Comparison of ENCODE assay signal across 25 cellular contexts in genomic region chr20:59672576-59672975, GRCh38.
"Had no signal": no experiment of that assay in that cellular context is flagged by ENCODE, and none has a peak within 500 bp of the region (broad histone marks: within the 10 kb centered on the region; RNA-seq: fewer than 3 reads in every experiment).

No MANE protein-coding gene starts in this region.

- H3K4me3 Mint-ChIP-seq: effector memory CD8-positive, alpha-beta T cell; mesothelial cell of epicardium; naive B cell; natural killer cell treated with Interleukin-12 subunit alpha and Interleukin-12 subunit beta and Interleukin-15 and Interleukin-18, amount 100 ng/mL, for 72 hours; neural crest cell; stimulated activated naive CD8-positive, alpha-beta T cell treated with anti-CD3 and anti-CD28 coated beads, Interleukin-15, amount 100 ng/mL, for 72 hours had no signal

- H3K9me3 Mint-ChIP-seq: effector memory CD8-positive, alpha-beta T cell; natural killer cell treated with Interleukin-12 subunit alpha and Interleukin-12 subunit beta and Interleukin-15 and Interleukin-18, amount 100 ng/mL, for 72 hours; neural crest cell; stimulated activated naive CD8-positive, alpha-beta T cell treated with anti-CD3 and anti-CD28 coated beads, Interleukin-15, amount 100 ng/mL, for 72 hours had no signal

- H3K4me3 ChIP-seq: colonic mucosa, mucosa of descending colon, smooth muscle cell, suprapubic skin, transverse colon, upper lobe of right lung, vagina had no signal

- ATAC-seq: effector memory CD8-positive, alpha-beta T cell; mucosa of descending colon; sciatic nerve; stimulated activated naive CD8-positive, alpha-beta T cell treated with anti-CD3 and anti-CD28 coated beads, Interleukin-15, amount 100 ng/mL, for 72 hours; upper lobe of right lung had no signal

- H3K9me3 ChIP-seq: colonic mucosa, mucosa of descending colon, neutrophil, suprapubic skin, transverse colon, upper lobe of right lung, vagina had no signal

- H3K9ac ChIP-seq: parathyroid adenoma had no signal

- DNase-seq: colonic mucosa; dermis blood vessel endothelial cell; effector memory CD8-positive, alpha-beta T cell; erythroblast; mesenchymal stem cell; mucosa of descending colon; naive B cell; stimulated activated CD4-positive, alpha-beta T cell treated with anti-CD3 and anti-CD28 coated beads, Interleukin-12 subunit alpha, Interleukin-12 subunit beta, amount 100 ng/mL, for 4 hours; stimulated activated CD4-positive, alpha-beta T cell treated with anti-CD3 and anti-CD28 coated beads, Interleukin-1b, Interleukin-23, amount 100 ng/mL, for 48 hours; stimulated activated CD4-positive, alpha-beta T cell treated with anti-CD3 and anti-CD28 coated beads, Interleukin-4, amount 100 ng/mL, for 1 hour; stimulated activated CD8-positive, alpha-beta memory T cell treated with anti-CD3 and anti-CD28 coated beads, Interleukin-4, amount 100 ng/mL, for 48 hours; stimulated activated naive CD4-positive, alpha-beta T cell; stimulated activated naive CD8-positive, alpha-beta T cell treated with anti-CD3 and anti-CD28 coated beads, Interleukin-15, amount 100 ng/mL, for 72 hours; transverse colon had no signal

- H3K4me1 ChIP-seq: colonic mucosa, parathyroid adenoma, suprapubic skin, transverse colon, upper lobe of right lung, vagina had no signal

- H3K36me3 ChIP-seq: colonic mucosa, neutrophil, suprapubic skin, transverse colon, upper lobe of right lung, vagina had no signal

- H3K27ac Mint-ChIP-seq: effector memory CD8-positive, alpha-beta T cell; mesothelial cell of epicardium; naive B cell; natural killer cell treated with Interleukin-12 subunit alpha and Interleukin-12 subunit beta and Interleukin-15 and Interleukin-18, amount 100 ng/mL, for 72 hours; progenitor cell of endocrine pancreas had no signal

- H3K36me3 Mint-ChIP-seq: mesothelial cell of epicardium; naive B cell; natural killer cell treated with Interleukin-12 subunit alpha and Interleukin-12 subunit beta and Interleukin-15 and Interleukin-18, amount 100 ng/mL, for 72 hours had no signal

- H3K79me2 ChIP-seq: parathyroid adenoma had no signal

- H3K4me1 Mint-ChIP-seq: mesothelial cell of epicardium; naive B cell; stimulated activated naive CD8-positive, alpha-beta T cell treated with anti-CD3 and anti-CD28 coated beads, Interleukin-15, amount 100 ng/mL, for 72 hours had no signal

- H3K27me3 ChIP-seq: colonic mucosa, transverse colon, vagina had no signal

- H3K27ac ChIP-seq: colonic mucosa, neutrophil, parathyroid adenoma, suprapubic skin, transverse colon, upper lobe of right lung, vagina had no signal

- H3K4me2 ChIP-seq: smooth muscle cell had no signal

- H2AFZ ChIP-seq: parathyroid adenoma had no signal
